29 cellular contexts compared by ENCODE assay signal in genomic region chr7:9328296-9328695, GRCh38.
"Had no signal": no experiment of that assay in that cellular context is flagged by ENCODE, and none has a peak within 500 bp of the region (broad histone marks: within the 10 kb centered on the region; RNA-seq: fewer than 3 reads in every experiment).

No MANE protein-coding gene starts in this region.

- H3K4me1 Mint-ChIP-seq: stimulated activated effector memory CD8-positive, alpha-beta T cell treated with anti-CD3 and anti-CD28 coated beads, Interleukin-12 subunit alpha, Interleukin-12 subunit beta, amount 100 ng/mL, for 72 hours; stimulated activated memory B cell treated with anti-CD40 and anti-IgM and Interleukin-4, amounts not matched to agents 10 μg/mL and 1 μg/mL and 100 μg/mL, for 72 hours; stimulated activated naive B cell treated with anti-CD40 and anti-IgM and Interleukin-4, amounts not matched to agents 10 μg/mL and 1 μg/mL and 100 μg/mL, for 72 hours; stimulated activated naive CD8-positive, alpha-beta T cell treated with anti-CD3 and anti-CD28 coated beads, Interleukin-15, amount 100 ng/mL, for 72 hours had no signal

- H3K4me3 Mint-ChIP-seq: stimulated activated effector memory CD8-positive, alpha-beta T cell treated with anti-CD3 and anti-CD28 coated beads, Interleukin-12 subunit alpha, Interleukin-12 subunit beta, amount 100 ng/mL, for 72 hours; stimulated activated memory B cell treated with anti-CD40 and anti-IgM and Interleukin-4, amounts not matched to agents 10 μg/mL and 1 μg/mL and 100 μg/mL, for 72 hours; stimulated activated naive B cell treated with anti-CD40 and anti-IgM and Interleukin-4, amounts not matched to agents 10 μg/mL and 1 μg/mL and 100 μg/mL, for 72 hours; stimulated activated naive CD8-positive, alpha-beta T cell treated with anti-CD3 and anti-CD28 coated beads, Interleukin-15, amount 100 ng/mL, for 72 hours; stimulated activated naive CD8-positive, alpha-beta T cell treated with anti-CD3 and anti-CD28 coated beads, Interleukin-15, Interleukin-2, amounts not matched to agents 100 ng/mL and 50 ng/mL, for 24 hours; type B pancreatic cell had no signal

- ATAC-seq: stimulated activated effector memory CD8-positive, alpha-beta T cell treated with anti-CD3 and anti-CD28 coated beads, Interleukin-12 subunit alpha, Interleukin-12 subunit beta, amount 100 ng/mL, for 72 hours; stimulated activated memory B cell treated with anti-CD40 and anti-IgM and Interleukin-4, amounts not matched to agents 10 μg/mL and 1 μg/mL and 100 μg/mL, for 72 hours; stimulated activated naive B cell treated with anti-CD40 and anti-IgM and Interleukin-4, amounts not matched to agents 10 μg/mL and 1 μg/mL and 100 μg/mL, for 72 hours; stimulated activated naive CD8-positive, alpha-beta T cell treated with anti-CD3 and anti-CD28 coated beads, Interleukin-15, amount 100 ng/mL, for 72 hours; stimulated activated naive CD8-positive, alpha-beta T cell treated with anti-CD3 and anti-CD28 coated beads, Interleukin-15, Interleukin-2, amounts not matched to agents 100 U/mL and 50 U/mL, for 24 hours; upper lobe of right lung had no signal

- H3K36me3 ChIP-seq: stomach, suprapubic skin, thoracic aorta, thyroid gland, tibial artery, tibial nerve, transverse colon, upper lobe of left lung, upper lobe of right lung, uterus, vagina had no signal

- H3K9me3 ChIP-seq: stomach, suprapubic skin, testis, thoracic aorta, thyroid gland, tibial artery, tibial nerve, transverse colon, upper lobe of left lung, upper lobe of right lung, uterus, vagina had no signal

- H3K4me3 ChIP-seq: stomach, suprapubic skin, testis, thoracic aorta, thyroid gland, tibial artery, tibial nerve, transverse colon, upper lobe of left lung, upper lobe of right lung, uterus, vagina had no signal

- H3K9me3 Mint-ChIP-seq: type B pancreatic cell had no signal

- H3K36me3 Mint-ChIP-seq: stimulated activated effector memory CD8-positive, alpha-beta T cell treated with anti-CD3 and anti-CD28 coated beads, Interleukin-12 subunit alpha, Interleukin-12 subunit beta, amount 100 ng/mL, for 72 hours; stimulated activated memory B cell treated with anti-CD40 and anti-IgM and Interleukin-4, amounts not matched to agents 10 μg/mL and 1 μg/mL and 100 μg/mL, for 72 hours; stimulated activated naive B cell treated with anti-CD40 and anti-IgM and Interleukin-4, amounts not matched to agents 10 μg/mL and 1 μg/mL and 100 μg/mL, for 72 hours; type B pancreatic cell had no signal

- H3K27ac ChIP-seq: stomach, suprapubic skin, testis, thoracic aorta, thyroid gland, tibial artery, tibial nerve, transverse colon, upper lobe of left lung, upper lobe of right lung, uterus, vagina had no signal

- DNase-seq: stimulated activated CD4-positive, alpha-beta T cell treated with anti-CD3 and anti-CD28 coated beads, Interleukin-2, amount 100 ng/mL, for 48 hours; stimulated activated CD4-positive, alpha-beta T cell treated with anti-CD3 and anti-CD28 coated beads, Interleukin-4, amount 100 ng/mL, for 1 hour; stimulated activated CD4-positive, alpha-beta T cell treated with anti-CD3 and anti-CD28 coated beads, Interleukin-4, amount 100 ng/mL, for 24 hours; stimulated activated CD4-positive, alpha-beta T cell treated with anti-CD3 and anti-CD28 coated beads, Interleukin-4, amount 100 ng/mL, for 4 hours; stimulated activated CD8-positive, alpha-beta memory T cell treated with anti-CD3 and anti-CD28 coated beads, Interleukin-4, amount 100 ng/mL, for 48 hours; stimulated activated naive B cell treated with anti-CD40 and anti-IgM and Interleukin-4, amounts not matched to agents 10 μg/mL and 1 μg/mL and 100 μg/mL, for 72 hours; stimulated activated naive CD4-positive, alpha-beta T cell; stimulated activated naive CD4-positive, alpha-beta T cell treated with Interleukin-2 at 50 U/mL for 16 hours; stimulated activated naive CD8-positive, alpha-beta T cell treated with anti-CD3 and anti-CD28 coated beads, Interleukin-15, amount 100 ng/mL, for 72 hours; stimulated activated naive CD8-positive, alpha-beta T cell treated with anti-CD3 and anti-CD28 coated beads, Interleukin-15, Interleukin-2, amounts not matched to agents 100 U/mL and 50 U/mL, for 24 hours; stomach; substantia nigra; testis; thyroid gland; tibial artery; transverse colon; trophoblast cell; upper lobe of left lung; upper lobe of right lung; uterus had no signal

- FAIRE-seq: urothelium cell line had no signal

- H3K27ac Mint-ChIP-seq: stimulated activated effector memory CD8-positive, alpha-beta T cell treated with anti-CD3 and anti-CD28 coated beads, Interleukin-12 subunit alpha, Interleukin-12 subunit beta, amount 100 ng/mL, for 72 hours; stimulated activated memory B cell treated with anti-CD40 and anti-IgM and Interleukin-4, amounts not matched to agents 10 μg/mL and 1 μg/mL and 100 μg/mL, for 72 hours; stimulated activated naive B cell treated with anti-CD40 and anti-IgM and Interleukin-4, amounts not matched to agents 10 μg/mL and 1 μg/mL and 100 μg/mL, for 72 hours; stimulated activated naive CD8-positive, alpha-beta T cell treated with anti-CD3 and anti-CD28 coated beads, Interleukin-15, amount 100 ng/mL, for 72 hours; stimulated activated naive CD8-positive, alpha-beta T cell treated with anti-CD3 and anti-CD28 coated beads, Interleukin-15, Interleukin-2, amounts not matched to agents 100 ng/mL and 50 ng/mL, for 24 hours; type B pancreatic cell had no signal

- H3K27me3 ChIP-seq: stomach, suprapubic skin, testis, thyroid gland, tibial artery, tibial nerve, transverse colon, upper lobe of left lung, upper lobe of right lung, uterus, vagina had no signal

- H3K27me3 Mint-ChIP-seq: stimulated activated memory B cell treated with anti-CD40 and anti-IgM and Interleukin-4, amounts not matched to agents 10 μg/mL and 1 μg/mL and 100 μg/mL, for 72 hours; stimulated activated naive B cell treated with anti-CD40 and anti-IgM and Interleukin-4, amounts not matched to agents 10 μg/mL and 1 μg/mL and 100 μg/mL, for 72 hours; stimulated activated naive CD8-positive, alpha-beta T cell treated with anti-CD3 and anti-CD28 coated beads, Interleukin-15, amount 100 ng/mL, for 72 hours; stimulated activated naive CD8-positive, alpha-beta T cell treated with anti-CD3 and anti-CD28 coated beads, Interleukin-15, Interleukin-2, amounts not matched to agents 100 ng/mL and 50 ng/mL, for 24 hours; type B pancreatic cell had no signal

- H3K4me1 ChIP-seq: stomach, suprapubic skin, testis, thyroid gland, tibial artery, tibial nerve, transverse colon, upper lobe of left lung, upper lobe of right lung, uterus, vagina had no signal
